ENCODE assay signal across 15 cellular contexts in the genomic region with DNA sequence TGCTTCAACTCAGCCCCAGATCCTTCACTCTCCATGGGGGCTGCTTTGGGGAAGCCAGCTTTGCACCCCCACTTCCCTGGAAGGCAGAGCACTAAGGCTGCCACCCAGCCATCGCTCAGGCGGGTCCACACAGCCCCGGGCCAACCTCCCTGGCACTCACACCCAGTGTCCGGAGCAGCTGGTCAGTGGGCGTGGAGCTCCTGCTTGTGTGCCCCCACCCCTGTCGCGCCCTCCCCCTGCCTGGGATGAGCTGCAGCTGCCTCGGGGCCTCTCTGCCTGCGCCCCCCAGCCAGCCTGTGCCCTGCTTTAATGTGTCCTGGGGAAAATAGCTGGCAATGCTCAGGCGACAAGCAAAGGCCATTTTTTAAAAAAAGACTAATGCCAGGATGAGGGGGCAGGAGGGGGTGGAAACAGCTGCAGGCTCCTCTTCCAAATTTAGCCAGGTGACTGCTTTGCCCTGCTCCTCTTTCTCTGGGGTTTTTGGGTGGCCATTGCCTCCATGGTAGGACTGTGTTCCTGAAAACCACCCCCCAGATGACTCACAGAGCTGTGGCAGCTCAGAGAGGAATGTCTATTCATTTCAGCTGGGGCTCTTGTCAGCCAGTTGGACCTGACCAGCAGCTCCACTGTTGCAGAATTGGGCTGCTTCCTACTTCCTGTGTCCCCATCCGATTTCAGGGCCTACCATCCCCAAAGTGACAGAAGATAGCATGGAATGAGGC.
DNase-seq lines count a peak whose midpoint lies in the region; ATAC-seq, FAIRE-seq and TF ChIP-seq lines count a peak whose summit lies in the region.
"Had no signal": no experiment of that assay in that cellular context is flagged by ENCODE, and none has a peak within 500 bp of the region (broad histone marks: within the 10 kb centered on the region; RNA-seq: fewer than 3 reads in every experiment).

No MANE protein-coding gene starts in this region.

- no peaks in the 10 kb centered on the region for H3K36me3 ChIP-seq in astrocyte (ENCODE audit: insufficient read depth, low read length)

- no peak overlapping the region for H3K4me3 ChIP-seq in astrocyte (ENCODE audit: insufficient read depth, low read depth, low read length)

- H3K9me3 ChIP-seq in astrocyte (ENCODE audit: insufficient read depth, low read depth, low read length) = no peaks in the 10 kb centered on the region

- no peaks in the 10 kb centered on the region for H3K79me2 ChIP-seq in astrocyte (ENCODE audit: insufficient read depth, low read length)

- CTCF ChIA-PET in activated CD8-positive, alpha-beta memory T cell treated with anti-CD3 and anti-CD28 coated beads, Interleukin-2, amount 10 ng/mL, durations not matched to agents 7 days and 5 days (lab: Charles Lee) = interaction anchor here (1.2 kb wide), 1 partner anchor 11 kb away, joined by 4 read pairs; no protein-coding TSS in a partner anchor

- H2AFZ ChIP-seq in astrocyte (ENCODE audit: low read depth, low read length) = no peak overlapping the region

- H4K20me1 ChIP-seq in astrocyte (ENCODE audit: insufficient read depth, low read length) = peaks cover 38% of the 10 kb centered on the region

- H3K27ac Mint-ChIP-seq in astrocyte (ENCODE audit: unreplicated experiment) = no peak overlapping the region
- H3K27ac Mint-ChIP-seq in activated CD8-positive, alpha-beta memory T cell treated with anti-CD3 and anti-CD28 coated beads, Interleukin-2, amount 10 ng/mL, durations not matched to agents 7 days and 5 days = no peak overlapping the region
- H3K27ac Mint-ChIP-seq: IgD-negative memory B cell; stimulated activated naive B cell treated with anti-CD40 and anti-IgM and Interleukin-4, amounts not matched to agents 10 μg/mL and 1 μg/mL and 100 μg/mL, for 72 hours had no signal

- DNase-seq in AG08396 (ENCODE audit: low spot score) (peak; percentile 78), HT1080 (ENCODE audit: low read depth) (peak; percentile 38), astrocyte (ENCODE audit: low read depth) (peak; percentile 63), islet precursor cell (peak; percentile 77), NCI-H748 (lab: John Stamatoyannopoulos, UW; ENCODE audit: unreplicated experiment) (no peak)
- no peak for DNase-seq in activated CD8-positive, alpha-beta memory T cell treated with anti-CD3 and anti-CD28 coated beads, Interleukin-2, amount 10 ng/mL, durations not matched to agents 7 days and 5 days
- DNase-seq: activated naive CD4-positive, alpha-beta T cell treated with anti-CD3 and anti-CD28 coated beads, Interleukin-2, amount 50 U/mL, for 16 hours; DND-41; NCI-H1694; NCI-H774; stimulated activated CD4-positive, alpha-beta T cell treated with anti-CD3 and anti-CD28 coated beads, Interleukin-4, amount 100 ng/mL, for 24 hours; stimulated activated naive B cell treated with anti-CD40 and anti-IgM and Interleukin-4, amounts not matched to agents 10 μg/mL and 1 μg/mL and 100 μg/mL, for 72 hours had no signal

- ATAC-seq in HG02610 (IDR thresholded peaks at IDR 0.05; ENCODE audit: unreplicated experiment) (no peak), GM21360 (IDR thresholded peaks at IDR 0.05; ENCODE audit: unreplicated experiment) (no peak)
- no peak for ATAC-seq in activated CD8-positive, alpha-beta memory T cell treated with anti-CD3 and anti-CD28 coated beads, Interleukin-2, amount 10 ng/mL, durations not matched to agents 7 days and 5 days
- ATAC-seq: stimulated activated naive B cell treated with anti-CD40 and anti-IgM and Interleukin-4, amounts not matched to agents 10 μg/mL and 1 μg/mL and 100 μg/mL, for 72 hours had no signal

- peaks cover 2% of the 10 kb centered on the region for H3K36me3 Mint-ChIP-seq in astrocyte (ENCODE audit: low read depth, unreplicated experiment)
- H3K36me3 Mint-ChIP-seq in activated CD8-positive, alpha-beta memory T cell treated with anti-CD3 and anti-CD28 coated beads, Interleukin-2, amount 10 ng/mL, durations not matched to agents 7 days and 5 days = no peaks in the 10 kb centered on the region
- H3K36me3 Mint-ChIP-seq: IgD-negative memory B cell; stimulated activated naive B cell treated with anti-CD40 and anti-IgM and Interleukin-4, amounts not matched to agents 10 μg/mL and 1 μg/mL and 100 μg/mL, for 72 hours had no signal

- peak overlapping the region; percentile 41 for H3K4me2 ChIP-seq in astrocyte (ENCODE audit: low read length)

- no peak for FAIRE-seq in astrocyte (lab: Jason Lieb, UNC)

- no peak for TF ChIP-seq CTCF in astrocyte (IDR thresholded peaks at IDR 0.05; ENCODE audit: insufficient read depth, low read depth, low read length)

- H3K9me3 Mint-ChIP-seq in astrocyte (ENCODE audit: unreplicated experiment) = peaks cover 4% of the 10 kb centered on the region
- H3K9me3 Mint-ChIP-seq in activated CD8-positive, alpha-beta memory T cell treated with anti-CD3 and anti-CD28 coated beads, Interleukin-2, amount 10 ng/mL, durations not matched to agents 7 days and 5 days (ENCODE audit: low read depth) = no peaks in the 10 kb centered on the region
- H3K9me3 Mint-ChIP-seq: IgD-negative memory B cell; stimulated activated naive B cell treated with anti-CD40 and anti-IgM and Interleukin-4, amounts not matched to agents 10 μg/mL and 1 μg/mL and 100 μg/mL, for 72 hours had no signal

- H3K4me1 Mint-ChIP-seq in astrocyte (ENCODE audit: low read depth, unreplicated experiment) = peaks cover 7% of the 10 kb centered on the region
- no peaks in the 10 kb centered on the region for H3K4me1 Mint-ChIP-seq in activated CD8-positive, alpha-beta memory T cell treated with anti-CD3 and anti-CD28 coated beads, Interleukin-2, amount 10 ng/mL, durations not matched to agents 7 days and 5 days
- H3K4me1 Mint-ChIP-seq: IgD-negative memory B cell; stimulated activated naive B cell treated with anti-CD40 and anti-IgM and Interleukin-4, amounts not matched to agents 10 μg/mL and 1 μg/mL and 100 μg/mL, for 72 hours had no signal

- peaks cover 12% of the 10 kb centered on the region for H3K27me3 Mint-ChIP-seq in astrocyte (ENCODE audit: low read depth, unreplicated experiment)
- peaks cover 9% of the 10 kb centered on the region for H3K27me3 Mint-ChIP-seq in activated CD8-positive, alpha-beta memory T cell treated with anti-CD3 and anti-CD28 coated beads, Interleukin-2, amount 10 ng/mL, durations not matched to agents 7 days and 5 days

- H3K27me3 ChIP-seq in astrocyte (ENCODE audit: insufficient read depth, low read length) = peaks cover 11% of the 10 kb centered on the region

- H3K4me1 ChIP-seq in astrocyte (ENCODE audit: insufficient read depth, low read length) = peaks cover 8% of the 10 kb centered on the region

- no peak overlapping the region for H3K27ac ChIP-seq in astrocyte (ENCODE audit: low read depth, low read length)

- no peak overlapping the region for H3K9ac ChIP-seq in astrocyte (ENCODE audit: low read length)

- H3K4me3 Mint-ChIP-seq in astrocyte (ENCODE audit: unreplicated experiment) = peak overlapping the region; percentile 14
- no peak overlapping the region for H3K4me3 Mint-ChIP-seq in activated CD8-positive, alpha-beta memory T cell treated with anti-CD3 and anti-CD28 coated beads, Interleukin-2, amount 10 ng/mL, durations not matched to agents 7 days and 5 days
- H3K4me3 Mint-ChIP-seq: IgD-negative memory B cell; stimulated activated naive B cell treated with anti-CD40 and anti-IgM and Interleukin-4, amounts not matched to agents 10 μg/mL and 1 μg/mL and 100 μg/mL, for 72 hours had no signal

Comparison
In these comparisons a context has a peak if more than half of its experiments do, and no peak if none do; other contexts are left out.
1. DNase-seq: peak in AG08396 (single experiment), HT1080 (single experiment), astrocyte (single experiment) and islet precursor cell (single experiment); none in NCI-H748 (single experiment) and activated CD8-positive, alpha-beta memory T cell treated with anti-CD3 and anti-CD28 coated beads, Interleukin-2, amount 10 ng/mL, durations not matched to agents 7 days and 5 days (single experiment).